ENCODE assay signal across 22 cellular contexts in the genomic region with DNA sequence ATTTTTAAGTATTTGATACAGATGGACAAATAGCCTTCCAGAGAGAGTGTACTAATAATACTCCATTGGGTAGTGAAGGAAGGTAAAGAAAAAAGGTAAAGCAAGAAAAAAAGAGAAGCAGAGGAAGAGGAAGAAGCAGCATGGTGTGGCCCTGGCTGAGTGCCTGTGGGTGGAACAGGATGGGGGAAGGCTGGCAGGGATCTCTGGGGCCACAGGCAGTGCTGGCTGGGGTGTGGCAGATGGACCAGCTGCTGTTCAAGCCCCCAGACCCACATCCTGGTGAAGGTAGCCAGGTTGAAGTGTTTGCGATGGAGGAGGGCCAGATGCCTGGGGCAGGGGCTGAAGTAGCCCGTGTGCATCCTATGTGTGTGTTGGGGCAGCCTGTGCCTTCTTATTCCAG.
DNase-seq lines count a peak whose midpoint lies in the region; ATAC-seq and TF ChIP-seq lines count a peak whose summit lies in the region.
"Had no signal": no experiment of that assay in that cellular context is flagged by ENCODE, and none has a peak within 500 bp of the region (broad histone marks: within the 10 kb centered on the region; RNA-seq: fewer than 3 reads in every experiment).

No MANE protein-coding gene starts in this region.

- no peak overlapping the region for H4K8ac ChIP-seq in H9 (replicated peaks; ENCODE audit: insufficient read length, low read depth, low read length)
- H4K8ac ChIP-seq in neuronal stem cell (ENCODE audit: low read depth, low read length), result no peak overlapping the region

- H3K14ac ChIP-seq in H9 (ENCODE audit: insufficient read depth, low read length), result no peak overlapping the region
- H3K14ac ChIP-seq in neuronal stem cell (ENCODE audit: low read length), result peak overlapping the region; percentile 15

- H3K27ac ChIP-seq in ACC112 (ENCODE audit: low read depth, low read length) (peak overlapping the region; percentile 34), H9 (ENCODE audit: insufficient read length, low read depth, low read length) (no peak overlapping the region), neuronal stem cell (replicated peaks; ENCODE audit: low read length) (no peak overlapping the region)
- H3K27ac ChIP-seq: BLaER1, SJSA1 had no signal

- H3K4me1 ChIP-seq in ACC112 (ENCODE audit: control insufficient read depth, insufficient read depth, low read length, unreplicated experiment), result peaks cover 14% of the 10 kb centered on the region
- H3K4me1 ChIP-seq in H9 (ENCODE audit: insufficient read depth, low read length), result no peaks in the 10 kb centered on the region; the same call in 1 of the 2 replicates
- H3K4me1 ChIP-seq in neuronal stem cell (ENCODE audit: control insufficient read depth in 2 of 2, insufficient read depth in 1 of 2, low read depth in 1 of 2, low read length in 2 of 2), result no peaks in the 10 kb centered on the region
- H3K4me1 ChIP-seq: BLaER1, SJSA1 had no signal

- no peak overlapping the region for H2BK5ac ChIP-seq in H9 (ENCODE audit: insufficient read length, low read length)
- H2BK5ac ChIP-seq in neuronal stem cell (ENCODE audit: low read length), result no peak overlapping the region

- H2AFZ ChIP-seq in ACC112 (ENCODE audit: low read length, unreplicated experiment) (no peak overlapping the region), H9 (ENCODE audit: low read length) (no peak overlapping the region), neuronal stem cell (ENCODE audit: low read length) (no peak overlapping the region)
- H2AFZ ChIP-seq: GM23338 had no signal

- H3K4me3 ChIP-seq in ACC112 (ENCODE audit: low read depth, low read length) (no peak overlapping the region), neuronal stem cell (ENCODE audit: low read length in 2 of 2) (no peak overlapping the region)
- H3K4me3 ChIP-seq: BLaER1, GM23338, SJSA1 had no signal

- H3K36me3 Mint-ChIP-seq in H9 (ENCODE audit: insufficient read depth in 1 of 3, low read depth in 3 of 3), result peaks cover 0 to 2% (median 0%) of the 10 kb centered on the region in 3 experiments; a peak in 2 of 7 replicates
- H3K36me3 Mint-ChIP-seq in chondrocyte (ENCODE audit: low read depth), result peaks cover 32% of the 10 kb centered on the region
- no peaks in the 10 kb centered on the region for H3K36me3 Mint-ChIP-seq in nephron progenitor cell (ENCODE audit: low read depth)

- H3K36me3 ChIP-seq in ACC112 (ENCODE audit: insufficient read depth, low read length) (no peaks in the 10 kb centered on the region), neuronal stem cell (replicated peaks in 1 of 2; ENCODE audit: control insufficient read depth in 2 of 2, insufficient read depth in 2 of 2, low read length in 2 of 2) (no peaks in the 10 kb centered on the region)
- H3K36me3 ChIP-seq: BLaER1 had no signal

- H3K9me3 ChIP-seq in H9 (ENCODE audit: control insufficient read depth, low read depth, low read length), result no peaks in the 10 kb centered on the region
- no peaks in the 10 kb centered on the region for H3K9me3 ChIP-seq in neuronal stem cell (replicated peaks in 1 of 2; ENCODE audit: control insufficient read depth in 2 of 2, insufficient read depth in 1 of 2, low read depth in 1 of 2, low read length in 2 of 2)
- H3K9me3 ChIP-seq: BLaER1, SJSA1 had no signal

- H3K4me3 Mint-ChIP-seq in H9 (no peak overlapping the region), chondrocyte (ENCODE audit: unreplicated experiment) (no peak overlapping the region), nephron progenitor cell (no peak overlapping the region)
- H3K4me3 Mint-ChIP-seq: CD4-positive, alpha-beta T cell; GM23338 had no signal

- H2AK5ac ChIP-seq in H9 (ENCODE audit: insufficient read length, low read length) (no peak overlapping the region), neuronal stem cell (ENCODE audit: low read depth, low read length) (no peak overlapping the region)

- no peak overlapping the region for H3K56ac ChIP-seq in H9 (ENCODE audit: insufficient read length, low read depth, low read length)

- no peak overlapping the region for H3T11ph ChIP-seq in H9 (ENCODE audit: low read length)

- no peak overlapping the region for H2BK15ac ChIP-seq in H9 (ENCODE audit: low read depth, low read length)
- H2BK15ac ChIP-seq in neuronal stem cell (ENCODE audit: low read length), result no peak overlapping the region

- TF ChIP-seq CTCF in H9 (conservative IDR thresholded peaks at IDR 0.05) (no peak), chondrocyte (IDR thresholded peaks at IDR 0.05) (no peak), nephron progenitor cell (IDR thresholded peaks at IDR 0.05) (no peak)

- H4K5ac ChIP-seq in H9 (ENCODE audit: insufficient read length, low read depth, low read length), result no peak overlapping the region

- WGBS in H9 (ENCODE audit: extremely low coverage, insufficient read length, low lambda C conversion rate), result no CpG with 5 or more reads among the region's 2 CpGs
- no CpG with 5 or more reads among the region's 2 CpGs for WGBS in neuronal stem cell (ENCODE audit: extremely low coverage in 2 of 2, insufficient read length in 2 of 2, insufficient replicate concordance in 1 of 2), 2 donors

- DNase-seq in H9, result peak; percentile 18
- no peak for DNase-seq in chondrocyte (ENCODE audit: low spot score)
- DNase-seq in neuronal stem cell (ENCODE audit: low spot score), result no peak
- DNase-seq in HT-29 (ENCODE audit: low spot score), result no peak
- no peak for DNase-seq in nephron progenitor cell
- no peak for DNase-seq in NCI-H1930 (lab: John Stamatoyannopoulos, UW)
- DNase-seq: ACHN; CD4-positive, alpha-beta T cell; DMS153; Kasumi-1; NCI-H1048; NCI-H1436; NCI-H2029 treated with DMSO at 0.1 percent for 48 hours; NCI-H345; NCI-H524; NCI-H82 had no signal

- H3K79me2 ChIP-seq in ACC112 (ENCODE audit: control insufficient read depth, insufficient read depth, low read length, unreplicated experiment), result no peaks in the 10 kb centered on the region
- H3K79me2 ChIP-seq in H9 (ENCODE audit: insufficient read depth, low read length), result no peaks in the 10 kb centered on the region

- H3K27me3 Mint-ChIP-seq in H9 (ENCODE audit: low read depth) (peaks cover 3% of the 10 kb centered on the region), chondrocyte (ENCODE audit: low read depth) (no peaks in the 10 kb centered on the region), nephron progenitor cell (ENCODE audit: low read depth, poor library complexity) (peaks cover 24% of the 10 kb centered on the region)

- H3K4ac ChIP-seq in H9 (ENCODE audit: low read depth, low read length) (no peak overlapping the region), neuronal stem cell (ENCODE audit: low read length) (no peak overlapping the region)

- H3K23ac ChIP-seq in H9 (ENCODE audit: insufficient read length, low read depth, low read length) (no peak overlapping the region), neuronal stem cell (ENCODE audit: low read depth, low read length, poor library complexity) (no peak overlapping the region)

- H4K91ac ChIP-seq in H9 (ENCODE audit: insufficient read length, low read depth, low read length), result no peak overlapping the region
- H4K91ac ChIP-seq in neuronal stem cell (ENCODE audit: low read depth, low read length, poor library complexity), result no peak overlapping the region

- no peak overlapping the region for H2BK12ac ChIP-seq in H9 (ENCODE audit: insufficient read length, low read depth, low read length)
- H2BK12ac ChIP-seq in neuronal stem cell (ENCODE audit: low read length), result no peak overlapping the region

- no peaks in the 10 kb centered on the region for H3K9me3 Mint-ChIP-seq in H9
- no peaks in the 10 kb centered on the region for H3K9me3 Mint-ChIP-seq in chondrocyte (ENCODE audit: low read depth)
- no peaks in the 10 kb centered on the region for H3K9me3 Mint-ChIP-seq in nephron progenitor cell
- H3K9me3 Mint-ChIP-seq: CD4-positive, alpha-beta T cell; GM23338 had no signal

- H3K4me1 Mint-ChIP-seq in H9, result peaks cover 18 to 23% of the 10 kb centered on the region in 2 experiments
- H3K4me1 Mint-ChIP-seq in chondrocyte (ENCODE audit: low read depth), result peaks cover 4% of the 10 kb centered on the region
- peaks cover 10% of the 10 kb centered on the region for H3K4me1 Mint-ChIP-seq in nephron progenitor cell

- no peaks in the 10 kb centered on the region for H3K79me1 ChIP-seq in H9 (ENCODE audit: insufficient read depth, low read depth, low read length, poor library complexity, severe bottlenecking)
- no peaks in the 10 kb centered on the region for H3K79me1 ChIP-seq in neuronal stem cell (ENCODE audit: low read depth, low read length)

- H4K20me1 ChIP-seq in H9 (ENCODE audit: control insufficient read depth, insufficient read depth, insufficient read length), result no peaks in the 10 kb centered on the region
- H4K20me1 ChIP-seq: BLaER1 had no signal

- H3K27me3 ChIP-seq in ACC112 (ENCODE audit: insufficient read depth, low read length) (peaks cover 12% of the 10 kb centered on the region), H9 (ENCODE audit: insufficient read depth, low read length) (no peaks in the 10 kb centered on the region), neuronal stem cell (ENCODE audit: control insufficient read depth in 3 of 3, insufficient read depth in 3 of 3, low read depth in 1 of 3, low read length in 3 of 3) (peaks cover 0 to 3% (median 0%) of the 10 kb centered on the region in 3 experiments)
- H3K27me3 ChIP-seq: BLaER1, SJSA1 had no signal

- no peaks in the 10 kb centered on the region for H3K23me2 ChIP-seq in H9 (ENCODE audit: insufficient read length, low read depth, low read length, poor library complexity, severe bottlenecking)

- H3K27ac Mint-ChIP-seq in H9, result no peak overlapping the region
- H3K27ac Mint-ChIP-seq in chondrocyte (ENCODE audit: unreplicated experiment), result peak overlapping the region; percentile 25
- no peak overlapping the region for H3K27ac Mint-ChIP-seq in nephron progenitor cell
- H3K27ac Mint-ChIP-seq: CD4-positive, alpha-beta T cell; GM23338 had no signal

- H3K18ac ChIP-seq in H9 (ENCODE audit: insufficient read length, low read depth, low read length) (no peak overlapping the region), neuronal stem cell (ENCODE audit: low read length) (no peak overlapping the region)

- H3K9ac ChIP-seq in H9 (ENCODE audit: extremely low read depth, insufficient read length, low read length), result no peak overlapping the region
- H3K9ac ChIP-seq in neuronal stem cell (ENCODE audit: low read depth, low read length, poor library complexity), result no peak overlapping the region
- H3K9ac ChIP-seq: BLaER1 had no signal

- no peak overlapping the region for H2BK20ac ChIP-seq in H9 (ENCODE audit: low read depth, low read length, poor library complexity, severe bottlenecking)

- H3K4me2 ChIP-seq in H9 (ENCODE audit: insufficient read depth, insufficient read length, low read length), result no peak overlapping the region
- H3K4me2 ChIP-seq in neuronal stem cell (ENCODE audit: insufficient read depth, low read length, poor library complexity, severe bottlenecking), result no peak overlapping the region
- H3K4me2 ChIP-seq: BLaER1, GM23338 had no signal

- ATAC-seq in GM19324 (IDR thresholded peaks at IDR 0.05; ENCODE audit: low FRiP score, unreplicated experiment), result no peak
- ATAC-seq: GM23338, Right ventricle myocardium inferior had no signal

- no peak overlapping the region for H2BK120ac ChIP-seq in H9 (ENCODE audit: low read depth, low read length, poor library complexity, severe bottlenecking)
- H2BK120ac ChIP-seq in neuronal stem cell (ENCODE audit: low read depth, low read length), result no peak overlapping the region
